ENCODE assay signal across 8 cellular contexts in genomic region chr11:17351171-17351509, GRCh38. TPM values are rescaled to one million over a fixed set of nuclear protein-coding genes. Genes with fewer than 3 reads are reported as not detected.
A peak's percentile ranks its signal among the peaks of the same experiment; 100 is the strongest.
DNase-seq lines count a peak whose midpoint lies in the region; ATAC-seq and TF ChIP-seq lines count a peak whose summit lies in the region.

No MANE protein-coding gene starts in this region.

- H3K36me3 ChIP-seq in left lung: peaks cover 0 to 4% of the 10 kb centered on the region in 2 donors
- H3K36me3 ChIP-seq in thymus (ENCODE audit: control insufficient read depth, insufficient read depth): no peaks in the 10 kb centered on the region

- H3K36me3 Mint-ChIP-seq in activated T-cell treated with anti-CD3 and anti-CD28 coated beads, Interleukin-2, amount 50 U/mL, for 24 hours (ENCODE audit: low read depth): peaks cover 2% of the 10 kb centered on the region
- peaks cover 12% of the 10 kb centered on the region for H3K36me3 Mint-ChIP-seq in activated naive CD8-positive, alpha-beta T cell treated with anti-CD3 and anti-CD28 coated beads, Interleukin-2, amount 10 ng/mL, durations not matched to agents 7 days and 5 days

- DNase-seq in activated T-cell treated with anti-CD3 and anti-CD28 coated beads, Interleukin-2, amount 50 U/mL, for 24 hours: no peak
- no peak for DNase-seq in activated T-cell treated with anti-CD3 and anti-CD28 coated beads, Interleukin-2, amount 50 U/mL, for 1 hour
- DNase-seq in activated naive CD8-positive, alpha-beta T cell treated with anti-CD3 and anti-CD28 coated beads, Interleukin-2, amount 10 ng/mL, durations not matched to agents 7 days and 5 days: no peak
- no peak for DNase-seq in left lung
- DNase-seq in midbrain (lab: John Stamatoyannopoulos, UW): no peak
- no peak for DNase-seq in HEK293T (ENCODE audit: extremely low spot score)
- no peak for DNase-seq in occipital lobe (lab: John Stamatoyannopoulos, UW)

- H3K27me3 Mint-ChIP-seq in activated T-cell treated with anti-CD3 and anti-CD28 coated beads, Interleukin-2, amount 50 U/mL, for 24 hours: peaks cover 2% of the 10 kb centered on the region
- H3K27me3 Mint-ChIP-seq in activated naive CD8-positive, alpha-beta T cell treated with anti-CD3 and anti-CD28 coated beads, Interleukin-2, amount 10 ng/mL, durations not matched to agents 7 days and 5 days: peaks cover 12% of the 10 kb centered on the region

- no peaks in the 10 kb centered on the region for H3K9me3 Mint-ChIP-seq in activated T-cell treated with anti-CD3 and anti-CD28 coated beads, Interleukin-2, amount 50 U/mL, for 24 hours
- no peaks in the 10 kb centered on the region for H3K9me3 Mint-ChIP-seq in activated naive CD8-positive, alpha-beta T cell treated with anti-CD3 and anti-CD28 coated beads, Interleukin-2, amount 10 ng/mL, durations not matched to agents 7 days and 5 days

- POLR2A ChIA-PET in activated naive CD8-positive, alpha-beta T cell treated with anti-CD3 and anti-CD28 coated beads, Interleukin-2, amount 10 ng/mL, durations not matched to agents 7 days and 5 days (lab: Charles Lee): interaction anchor here (1.1 kb wide), 1 partner anchor 55 kb away, joined by 3 read pairs; no protein-coding TSS in a partner anchor
- POLR2A ChIA-PET in HEK293T (lab: Yijun Ruan, JAX): no interaction called here

- peak in 1 of 2 donors; percentile 20 for TF ChIP-seq CTCF in left lung (IDR thresholded peaks at IDR 0.05)

- H3K4me1 ChIP-seq in left lung (peaks cover 9 to 29% of the 10 kb centered on the region in 2 donors), thymus (ENCODE audit: control insufficient read depth, insufficient read depth, low read length) (peaks cover 7% of the 10 kb centered on the region)

- H3K4me3 Mint-ChIP-seq in activated T-cell treated with anti-CD3 and anti-CD28 coated beads, Interleukin-2, amount 50 U/mL, for 24 hours: peak overlapping the region; percentile 78
- peak overlapping the region; percentile 60 for H3K4me3 Mint-ChIP-seq in activated naive CD8-positive, alpha-beta T cell treated with anti-CD3 and anti-CD28 coated beads, Interleukin-2, amount 10 ng/mL, durations not matched to agents 7 days and 5 days

- 23% methylated on average over 12 of the region's 12 CpGs for WGBS in thymus

- H3K4me1 Mint-ChIP-seq in activated T-cell treated with anti-CD3 and anti-CD28 coated beads, Interleukin-2, amount 50 U/mL, for 24 hours (ENCODE audit: low read depth): peaks cover 40% of the 10 kb centered on the region
- peaks cover 28% of the 10 kb centered on the region for H3K4me1 Mint-ChIP-seq in activated naive CD8-positive, alpha-beta T cell treated with anti-CD3 and anti-CD28 coated beads, Interleukin-2, amount 10 ng/mL, durations not matched to agents 7 days and 5 days

- peak overlapping the region; percentile 74 for H3K27ac Mint-ChIP-seq in activated T-cell treated with anti-CD3 and anti-CD28 coated beads, Interleukin-2, amount 50 U/mL, for 24 hours
- H3K27ac Mint-ChIP-seq in activated naive CD8-positive, alpha-beta T cell treated with anti-CD3 and anti-CD28 coated beads, Interleukin-2, amount 10 ng/mL, durations not matched to agents 7 days and 5 days: peak overlapping the region; percentile 11

- no peak for ATAC-seq in activated naive CD8-positive, alpha-beta T cell treated with anti-CD3 and anti-CD28 coated beads, Interleukin-2, amount 10 ng/mL, durations not matched to agents 7 days and 5 days (ENCODE audit: low read depth)
- no peak for ATAC-seq in left lung

- H3K27ac ChIP-seq in left lung: peak overlapping the region in 1 of 2 donors; percentile 77
- no peak overlapping the region for H3K27ac ChIP-seq in thymus (ENCODE audit: low read depth)

- H3K9me3 ChIP-seq in left lung (no peaks in the 10 kb centered on the region), thymus (ENCODE audit: control insufficient read depth) (no peaks in the 10 kb centered on the region)

- intact Hi-C loops in left lung (cut with DNase I): no loop called here

- H3K27me3 ChIP-seq in left lung (no peaks in the 10 kb centered on the region), thymus (ENCODE audit: control insufficient read depth, insufficient read depth) (no peaks in the 10 kb centered on the region)

- CTCF ChIA-PET in HEK293T (lab: Yijun Ruan, JAX): no interaction called here

- H3K4me3 ChIP-seq in left lung: peak overlapping the region; percentile 61 to 73
- peak overlapping the region; percentile 56 for H3K4me3 ChIP-seq in thymus (ENCODE audit: low read length)

TF ChIP-seq in HEK293T, 16 proteins besides CTCF, POLR2A, EP300 and RAD21:
- no peak for TF ChIP-seq FOXA1 (IDR thresholded peaks at IDR 0.05)
TF ChIP-seq in HEK293T: peak in this region for 0.

RNA-seq across cellular contexts. Expression of gene NCR3LG1, which starts 0.5 kb away (rescaled TPM):
- total RNA-seq in activated naive CD8-positive, alpha-beta T cell treated with anti-CD3 and anti-CD28 coated beads, Interleukin-2, amount 10 ng/mL, durations not matched to agents 7 days and 5 days: 1 to 10 TPM; 2.7 to 2.9 TPM
- 1 to 10 TPM; 4.3 to 9.8 TPM for total RNA-seq in left lung
- polyA plus RNA-seq in thymus: 0.37 TPM
- 12.0 TPM for total RNA-seq in occipital lobe

RNA-seq across cellular contexts. Expression of gene KCNJ11, which starts 37.3 kb away (rescaled TPM):
- 1 to 10 TPM; 1.8 to 2.7 TPM for total RNA-seq in activated naive CD8-positive, alpha-beta T cell treated with anti-CD3 and anti-CD28 coated beads, Interleukin-2, amount 10 ng/mL, durations not matched to agents 7 days and 5 days
- 1 to 10 TPM; 1.8 to 7.2 TPM for total RNA-seq in left lung
- polyA plus RNA-seq in thymus: 0.32 TPM
- total RNA-seq in occipital lobe: 11.4 TPM
